8 cellular contexts compared by ENCODE assay signal in the genomic region with DNA sequence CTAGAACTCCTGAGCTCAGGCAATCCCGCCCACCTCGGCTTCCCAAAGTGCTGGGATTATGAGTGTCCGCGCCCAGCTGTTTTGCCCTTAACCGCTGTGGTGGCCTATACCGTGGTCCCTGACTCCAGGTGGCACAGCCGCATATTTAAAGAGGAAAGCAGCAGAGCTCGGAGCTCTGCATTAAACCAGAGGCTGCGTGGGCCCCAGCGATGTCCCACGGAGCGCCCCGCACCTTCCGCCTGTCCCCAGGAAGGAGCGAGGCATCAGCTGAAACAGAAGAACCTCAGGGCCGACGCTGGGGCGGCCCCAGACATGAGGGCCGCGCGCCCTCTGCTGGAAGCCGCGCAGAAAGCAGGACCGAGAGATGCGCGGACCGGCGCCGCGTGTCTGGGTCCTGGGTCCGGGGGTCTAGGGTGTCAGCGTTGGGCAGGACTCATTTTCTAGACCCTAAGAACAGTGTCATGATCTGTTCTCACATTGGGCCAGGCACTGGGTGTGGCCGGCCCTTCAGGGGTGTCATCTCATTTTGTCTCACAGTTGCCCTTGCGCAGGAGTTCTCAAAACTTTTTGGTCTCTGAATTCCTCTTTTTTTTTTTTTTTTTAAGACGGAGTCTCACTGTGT. TPM values are rescaled to one million over a fixed set of nuclear protein-coding genes. Genes with fewer than 3 reads are reported as not detected.
DNase-seq lines count a peak whose midpoint lies in the region; ATAC-seq and TF ChIP-seq lines count a peak whose summit lies in the region.

No MANE protein-coding gene starts in this region.

- no peaks in the 10 kb centered on the region for H3K27me3 ChIP-seq in GM23248 (replicated peaks; ENCODE audit: insufficient read depth)
- no peaks in the 10 kb centered on the region for H3K27me3 ChIP-seq in colonic mucosa

- no peaks in the 10 kb centered on the region for H4K20me1 ChIP-seq in GM23248 (ENCODE audit: insufficient read depth)

- no peaks in the 10 kb centered on the region for H3F3A ChIP-seq in GM23248 (ENCODE audit: insufficient read depth)

- H3K36me3 ChIP-seq in GM23248 (ENCODE audit: low read depth): no peaks in the 10 kb centered on the region
- no peaks in the 10 kb centered on the region for H3K36me3 ChIP-seq in colonic mucosa

- DNase-seq in Ammon's horn (ENCODE audit: low spot score) (peak; percentile 72), GM23248 (peak; percentile 86), NCI-H345 (lab: John Stamatoyannopoulos, UW) (peak; percentile 72), colonic mucosa (peak; percentile 73), lower leg skin (ENCODE audit: low spot score in 2 of 2) (peak; percentile 52 to 92)
- DNase-seq in activated CD4-positive, alpha-beta T cell treated with anti-CD3 and anti-CD28 coated beads, Interleukin-2, amount 10 ng/mL, durations not matched to agents 24 days and 14 days: peak; percentile 93
- peak; percentile 45 to 62 (median 60) for DNase-seq in stimulated activated CD4-positive, alpha-beta T cell treated with anti-CD3 and anti-CD28 coated beads, TNF-alpha, amount 100 ng/mL, for 48 hours (ENCODE audit: low read depth in 3 of 3)

- TF ChIP-seq CTCF in colonic mucosa (IDR thresholded peaks at IDR 0.05) (peak; percentile 90), lower leg skin (IDR thresholded peaks at IDR 0.05) (peak in 1 of 3 donors; percentile 58)

- 0 out of 2 replicates have a peak overlapping the region, but pooled peaks have one; percentile 27 for H2AFZ ChIP-seq in GM23248

- peak overlapping the region; percentile 49 for H3K4me2 ChIP-seq in GM23248 (ENCODE audit: unreplicated experiment)

- no peaks in the 10 kb centered on the region for H3K9me3 Mint-ChIP-seq in activated CD4-positive, alpha-beta T cell treated with anti-CD3 and anti-CD28 coated beads, Interleukin-2, amount 10 ng/mL, durations not matched to agents 24 days and 14 days

- no peaks in the 10 kb centered on the region for H3K4me1 ChIP-seq in GM23248 (ENCODE audit: insufficient read depth)
- no peaks in the 10 kb centered on the region for H3K4me1 ChIP-seq in colonic mucosa

- no peaks in the 10 kb centered on the region for H3K9me3 ChIP-seq in GM23248 (ENCODE audit: low read depth)
- no peaks in the 10 kb centered on the region for H3K9me3 ChIP-seq in colonic mucosa

- no peaks in the 10 kb centered on the region for H3K9me2 ChIP-seq in GM23248 (ENCODE audit: insufficient read depth)

- in situ Hi-C loops in GM23248 (cut with MboI): no loop called here

- peaks cover 3% of the 10 kb centered on the region for H3K27me3 Mint-ChIP-seq in activated CD4-positive, alpha-beta T cell treated with anti-CD3 and anti-CD28 coated beads, Interleukin-2, amount 10 ng/mL, durations not matched to agents 24 days and 14 days

- H3K4me1 Mint-ChIP-seq in activated CD4-positive, alpha-beta T cell treated with anti-CD3 and anti-CD28 coated beads, Interleukin-2, amount 10 ng/mL, durations not matched to agents 24 days and 14 days: no peaks in the 10 kb centered on the region

- TF ChIP-seq POLR2A in lower leg skin (IDR thresholded peaks at IDR 0.05): no peak

- H3K4me3 ChIP-seq in GM23248: no peak overlapping the region; the same call in 1 of the 2 replicates
- H3K4me3 ChIP-seq in colonic mucosa: no peak overlapping the region
- no peak overlapping the region for H3K4me3 ChIP-seq in lower leg skin (ENCODE audit: low read depth, poor library complexity, severe bottlenecking)

- H3K9ac ChIP-seq in GM23248 (no peak overlapping the region), colonic mucosa (ENCODE audit: low read depth in 2 of 2, low read length in 2 of 2) (no peak overlapping the region)

- 14 to 16% methylated on average over 34 of the region's 35 CpGs for WGBS in GM23248 (ENCODE audit: low coverage in 1 of 2, low lambda C conversion rate in 2 of 2, missing lambda C conversion rate in 2 of 2), 2 experiments
- 10 to 13% methylated on average over 29 of the region's 35 CpGs for WGBS in lower leg skin, 2 donors

- intact Hi-C loops in activated CD4-positive, alpha-beta T cell treated with anti-CD3 and anti-CD28 coated beads, Interleukin-2, amount 10 ng/mL, durations not matched to agents 24 days and 14 days (cut with micrococcal nuclease): loop anchor here (1.0 kb wide), 1 partner anchor 180 kb away; no protein-coding TSS in a partner anchor
- intact Hi-C loops in colonic mucosa (cut with DNase I): loop anchor here (5.0 kb wide), 1 partner anchor 344 kb away; no protein-coding TSS in a partner anchor
- intact Hi-C loops in lower leg skin (cut with DNase I; ENCODE audit: low total_unique reads): loop anchor here (10.0 kb wide), 1 partner anchor 342 kb away; no protein-coding TSS in a partner anchor

- no peaks in the 10 kb centered on the region for H3K79me2 ChIP-seq in GM23248 (ENCODE audit: insufficient read depth)

- H3K27ac ChIP-seq in GM23248 (no peak overlapping the region), colonic mucosa (no peak overlapping the region)

- ATAC-seq in GM18870 (IDR thresholded peaks at IDR 0.05; ENCODE audit: unreplicated experiment): no peak

- no peak overlapping the region for H3K27ac Mint-ChIP-seq in activated CD4-positive, alpha-beta T cell treated with anti-CD3 and anti-CD28 coated beads, Interleukin-2, amount 10 ng/mL, durations not matched to agents 24 days and 14 days

- H3K36me3 Mint-ChIP-seq in activated CD4-positive, alpha-beta T cell treated with anti-CD3 and anti-CD28 coated beads, Interleukin-2, amount 10 ng/mL, durations not matched to agents 24 days and 14 days (ENCODE audit: low read depth): no peaks in the 10 kb centered on the region

- no peak overlapping the region for H3K4me3 Mint-ChIP-seq in activated CD4-positive, alpha-beta T cell treated with anti-CD3 and anti-CD28 coated beads, Interleukin-2, amount 10 ng/mL, durations not matched to agents 24 days and 14 days

RNA-seq across cellular contexts. Expression of gene LAMC3, which starts 37.7 kb away (rescaled TPM):
- not detected in 2 replicates for total RNA-seq in GM23248 (2014; rRNA removed; shearing (Covaris generic))
- not detected in 2 replicates for polyA plus RNA-seq in GM23248 (2016; fragmentation: Nextera tagmentation; extraction: Ambion mirVana)
- total RNA-seq in activated CD4-positive, alpha-beta T cell treated with anti-CD3 and anti-CD28 coated beads, Interleukin-2, amount 10 ng/mL, durations not matched to agents 24 days and 14 days: 0.07 and 0.09 TPM in 2 replicates
- 1 to 10 TPM in 1 of 2 donors, under 1 TPM in 1; 0.67 to 1.9 TPM for total RNA-seq in colonic mucosa
- total RNA-seq in lower leg skin: 10 to 100 TPM in 3 of 4 donors, 1 to 10 TPM in 1; 9.1 to 23.0 (median 11.2) TPM

RNA-seq across cellular contexts. Expression of gene AIF1L, which starts 49.6 kb away (rescaled TPM):
- total RNA-seq in GM23248 (2014; rRNA removed; shearing (Covaris generic)): not detected in 2 replicates
- 0.28 TPM in 1 of 2 replicates, not detected in the other for polyA plus RNA-seq in GM23248 (2016; fragmentation: Nextera tagmentation; extraction: Ambion mirVana)
- total RNA-seq in activated CD4-positive, alpha-beta T cell treated with anti-CD3 and anti-CD28 coated beads, Interleukin-2, amount 10 ng/mL, durations not matched to agents 24 days and 14 days: 0.59 and 0.72 TPM in 2 replicates
- 1 to 10 TPM; 3.6 to 4.0 TPM for total RNA-seq in colonic mucosa
- 10 to 100 TPM; 17.2 to 33.0 (median 20.7) TPM for total RNA-seq in lower leg skin
